Comparison of ENCODE assay signal across 13 cellular contexts in the genomic region with DNA sequence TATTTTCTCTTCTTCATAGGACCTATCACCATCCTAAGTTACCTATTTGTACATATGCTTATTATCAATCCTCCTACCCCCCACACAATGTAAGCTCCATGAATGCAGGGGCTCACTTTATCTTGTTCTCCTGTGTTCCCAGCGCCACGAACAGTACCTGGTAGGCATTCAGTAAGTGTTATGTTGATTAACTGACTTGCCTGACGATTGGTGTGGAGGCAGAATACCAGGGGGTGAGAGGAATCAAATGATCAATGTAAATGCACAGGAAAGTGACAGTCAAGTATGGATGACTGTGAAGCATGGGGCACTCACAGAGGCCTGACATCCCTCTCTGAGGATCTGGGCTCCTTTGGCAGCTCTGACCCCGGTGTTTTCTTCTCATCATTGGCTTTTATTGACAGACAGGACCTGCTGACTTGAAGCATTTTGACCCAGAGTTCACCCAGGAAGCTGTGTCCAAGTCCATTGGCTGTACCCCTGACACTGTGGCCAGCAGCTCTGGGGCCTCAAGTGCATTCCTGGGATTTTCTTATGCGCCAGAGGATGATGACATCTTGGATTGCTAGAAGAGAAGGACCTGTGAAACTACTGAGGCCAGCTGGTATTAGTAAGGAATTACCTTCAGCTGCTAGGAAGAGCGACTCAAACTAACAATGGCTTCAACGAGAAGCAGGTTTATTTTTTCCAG. TPM values are rescaled to one million over a fixed set of nuclear protein-coding genes. Genes with fewer than 3 reads are reported as not detected.
DNase-seq lines count a peak whose midpoint lies in the region; ATAC-seq, FAIRE-seq and TF ChIP-seq lines count a peak whose summit lies in the region.
"Had no signal": no experiment of that assay in that cellular context is flagged by ENCODE, and none has a peak within 500 bp of the region (broad histone marks: within the 10 kb centered on the region; RNA-seq: fewer than 3 reads in every experiment).

No MANE protein-coding gene starts in this region.

- no peak for FAIRE-seq in urothelium cell line (lab: Jason Lieb, UNC)
- FAIRE-seq: A549, bronchial epithelial cell had no signal

- POLR2A ChIA-PET in CD8-positive, alpha-beta T cell (lab: Charles Lee): interaction anchor here (1.0 kb wide), 1 partner anchor 11 kb away, joined by 3 read pairs; no protein-coding TSS in a partner anchor

- no peak for TF ChIP-seq CTCF in heart left ventricle (IDR thresholded peaks at IDR 0.05)
- no peak for TF ChIP-seq CTCF in body of pancreas (IDR thresholded peaks at IDR 0.05)
- TF ChIP-seq CTCF in CD8-positive, alpha-beta T cell (IDR thresholded peaks at IDR 0.05): no peak

- DNase-seq in right cardiac atrium: peak in 1 of 3 donors; percentile 17
- DNase-seq in heart left ventricle: no peak
- no peak for DNase-seq in body of pancreas
- DNase-seq in left kidney (ENCODE audit: low read depth, low spot score): peak; percentile 45
- DNase-seq in activated CD4-positive, alpha-beta T cell treated with anti-CD3 and anti-CD28 coated beads, Interleukin-2, amount 10 ng/mL, durations not matched to agents 24 days and 14 days: no peak
- DNase-seq in urothelium cell line (ENCODE audit: low spot score): no peak
- DNase-seq in activated T-cell treated with anti-CD3 and anti-CD28 coated beads, Interleukin-2, amount 50 U/mL, for 4 hours: no peak
- no peak for DNase-seq in CD8-positive, alpha-beta T cell

- TF ChIP-seq POLR2A in heart left ventricle (IDR thresholded peaks at IDR 0.05): no peak
- TF ChIP-seq POLR2A in body of pancreas (IDR thresholded peaks at IDR 0.05): no peak

- H3K4me3 ChIP-seq in right cardiac atrium (ENCODE audit: low read length) (no peak overlapping the region), heart left ventricle (no peak overlapping the region), body of pancreas (no peak overlapping the region)
- H3K4me3 ChIP-seq in CD8-positive, alpha-beta T cell (ENCODE audit: low read depth, low read length): no peak overlapping the region
- H3K4me3 ChIP-seq: A549, esophagus muscularis mucosa had no signal

- intact Hi-C loops in right cardiac atrium (cut with DNase I): no loop called here
- intact Hi-C loops in heart left ventricle (cut with DNase I): loop anchor here in 1 of 10 donors (10.0 kb wide), 1 partner anchor 130 kb away; the partner anchor contains the start of gene SRSF6
- intact Hi-C loops in body of pancreas (cut with DNase I): no loop called here
- intact Hi-C loops in activated CD4-positive, alpha-beta T cell treated with anti-CD3 and anti-CD28 coated beads, Interleukin-2, amount 10 ng/mL, durations not matched to agents 24 days and 14 days (cut with micrococcal nuclease): no loop called here
- intact Hi-C loops in CD8-positive, alpha-beta T cell (cut with DNase I, micrococcal nuclease): no loop called here

- H3K4me1 Mint-ChIP-seq in activated CD4-positive, alpha-beta T cell treated with anti-CD3 and anti-CD28 coated beads, Interleukin-2, amount 10 ng/mL, durations not matched to agents 24 days and 14 days: no peaks in the 10 kb centered on the region
- H3K4me1 Mint-ChIP-seq in activated T-cell treated with anti-CD3 and anti-CD28 coated beads, Interleukin-2, amount 50 U/mL, for 4 hours (ENCODE audit: low read depth): peaks cover under 1% of the 10 kb centered on the region
- H3K4me1 Mint-ChIP-seq in CD8-positive, alpha-beta T cell (ENCODE audit: low read depth): peaks cover under 1% of the 10 kb centered on the region

- H3K4me3 Mint-ChIP-seq in activated CD4-positive, alpha-beta T cell treated with anti-CD3 and anti-CD28 coated beads, Interleukin-2, amount 10 ng/mL, durations not matched to agents 24 days and 14 days: no peak overlapping the region
- H3K4me3 Mint-ChIP-seq in activated T-cell treated with anti-CD3 and anti-CD28 coated beads, Interleukin-2, amount 50 U/mL, for 4 hours: no peak overlapping the region
- H3K4me3 Mint-ChIP-seq in CD8-positive, alpha-beta T cell: no peak overlapping the region
- H3K4me3 Mint-ChIP-seq: activated T-helper 1 cell treated with anti-CD3 and anti-CD28 coated beads, Interleukin-12 subunit alpha, Interleukin-12 subunit beta, Interleukin-2, Interleukin-4 antibody, amounts not matched to agents 30 ng/mL and 10 ng/mL and 1 ng/mL, durations not matched to agents 14 hours and 24 hours and 36 hours had no signal

- no peaks in the 10 kb centered on the region for H3K36me3 ChIP-seq in heart left ventricle
- H3K36me3 ChIP-seq in body of pancreas (replicated peaks in 1 of 2; ENCODE audit: insufficient read depth in 1 of 2, low read depth in 2 of 2): peaks cover 0 to 2% of the 10 kb centered on the region in 2 donors
- no peaks in the 10 kb centered on the region for H3K36me3 ChIP-seq in CD8-positive, alpha-beta T cell (ENCODE audit: insufficient read depth, low read length)
- H3K36me3 ChIP-seq: esophagus muscularis mucosa had no signal

- no peak overlapping the region for H3K27ac Mint-ChIP-seq in activated CD4-positive, alpha-beta T cell treated with anti-CD3 and anti-CD28 coated beads, Interleukin-2, amount 10 ng/mL, durations not matched to agents 24 days and 14 days
- no peak overlapping the region for H3K27ac Mint-ChIP-seq in CD8-positive, alpha-beta T cell
- H3K27ac Mint-ChIP-seq: activated T-helper 1 cell treated with anti-CD3 and anti-CD28 coated beads, Interleukin-12 subunit alpha, Interleukin-12 subunit beta, Interleukin-2, Interleukin-4 antibody, amounts not matched to agents 30 ng/mL and 10 ng/mL and 1 ng/mL, durations not matched to agents 14 hours and 24 hours and 36 hours had no signal

- peaks cover 6% of the 10 kb centered on the region for H3K27me3 Mint-ChIP-seq in activated CD4-positive, alpha-beta T cell treated with anti-CD3 and anti-CD28 coated beads, Interleukin-2, amount 10 ng/mL, durations not matched to agents 24 days and 14 days
- H3K27me3 Mint-ChIP-seq in activated T-cell treated with anti-CD3 and anti-CD28 coated beads, Interleukin-2, amount 50 U/mL, for 4 hours (ENCODE audit: low read depth): no peaks in the 10 kb centered on the region
- H3K27me3 Mint-ChIP-seq in CD8-positive, alpha-beta T cell (ENCODE audit: low read depth): peaks cover 4% of the 10 kb centered on the region

- H3K9me3 ChIP-seq in right cardiac atrium (ENCODE audit: control insufficient read depth, low read length) (no peaks in the 10 kb centered on the region), heart left ventricle (no peaks in the 10 kb centered on the region), body of pancreas (no peaks in the 10 kb centered on the region)
- H3K9me3 ChIP-seq in CD8-positive, alpha-beta T cell (ENCODE audit: low read length): no peaks in the 10 kb centered on the region
- H3K9me3 ChIP-seq: A549, esophagus muscularis mucosa had no signal

- no peaks in the 10 kb centered on the region for H3K36me3 Mint-ChIP-seq in activated CD4-positive, alpha-beta T cell treated with anti-CD3 and anti-CD28 coated beads, Interleukin-2, amount 10 ng/mL, durations not matched to agents 24 days and 14 days (ENCODE audit: low read depth)
- H3K36me3 Mint-ChIP-seq in activated T-cell treated with anti-CD3 and anti-CD28 coated beads, Interleukin-2, amount 50 U/mL, for 4 hours (ENCODE audit: insufficient read depth): peaks cover 1% of the 10 kb centered on the region
- H3K36me3 Mint-ChIP-seq in CD8-positive, alpha-beta T cell: no peaks in the 10 kb centered on the region

- ATAC-seq in right cardiac atrium (peak; percentile 34 to 39), heart left ventricle (no peak), body of pancreas (no peak)
- ATAC-seq in activated T-cell treated with anti-CD3 and anti-CD28 coated beads, Interleukin-2, amount 50 U/mL, for 4 hours: no peak
- ATAC-seq in CD8-positive, alpha-beta T cell: no peak
- ATAC-seq: A549 had no signal

- H3K4me1 ChIP-seq in right cardiac atrium (ENCODE audit: control insufficient read depth, insufficient read depth, low read length) (no peaks in the 10 kb centered on the region), heart left ventricle (peaks cover 0 to 9% (median 0%) of the 10 kb centered on the region in 12 donors), body of pancreas (peaks cover 48% of the 10 kb centered on the region)
- peaks cover under 1% of the 10 kb centered on the region for H3K4me1 ChIP-seq in CD8-positive, alpha-beta T cell (ENCODE audit: insufficient read depth, low read length)

- 60% methylated on average over 7 of the region's 7 CpGs for WGBS in right cardiac atrium
- 61 to 69% (median 64%) methylated on average over 7 of the region's 7 CpGs for WGBS in heart left ventricle, 4 donors
- WGBS in body of pancreas, 2 donors: 64 to 75% methylated on average over 7 of the region's 7 CpGs

- H3K27ac ChIP-seq in right cardiac atrium (ENCODE audit: low read length): no peak overlapping the region
- no peak overlapping the region for H3K27ac ChIP-seq in heart left ventricle
- H3K27ac ChIP-seq in body of pancreas: peak overlapping the region; percentile 47 to 69 (median 59)
- no peak overlapping the region for H3K27ac ChIP-seq in CD8-positive, alpha-beta T cell (ENCODE audit: low read depth, low read length)
- H3K27ac ChIP-seq: A549, esophagus muscularis mucosa, VCaP had no signal

- CTCF ChIA-PET in CD8-positive, alpha-beta T cell (lab: Charles Lee): no interaction called here

- H3K27me3 ChIP-seq in right cardiac atrium (ENCODE audit: control insufficient read depth, insufficient read depth) (no peaks in the 10 kb centered on the region), heart left ventricle (no peaks in the 10 kb centered on the region), body of pancreas (no peaks in the 10 kb centered on the region)
- H3K27me3 ChIP-seq in CD8-positive, alpha-beta T cell (ENCODE audit: insufficient read depth, low read length): no peaks in the 10 kb centered on the region
- H3K27me3 ChIP-seq: esophagus muscularis mucosa had no signal

- H3K9me3 Mint-ChIP-seq in activated CD4-positive, alpha-beta T cell treated with anti-CD3 and anti-CD28 coated beads, Interleukin-2, amount 10 ng/mL, durations not matched to agents 24 days and 14 days: no peaks in the 10 kb centered on the region
- H3K9me3 Mint-ChIP-seq in activated T-cell treated with anti-CD3 and anti-CD28 coated beads, Interleukin-2, amount 50 U/mL, for 4 hours: no peaks in the 10 kb centered on the region
- no peaks in the 10 kb centered on the region for H3K9me3 Mint-ChIP-seq in CD8-positive, alpha-beta T cell
- H3K9me3 Mint-ChIP-seq: activated T-helper 1 cell treated with anti-CD3 and anti-CD28 coated beads, Interleukin-12 subunit alpha, Interleukin-12 subunit beta, Interleukin-2, Interleukin-4 antibody, amounts not matched to agents 30 ng/mL and 10 ng/mL and 1 ng/mL, durations not matched to agents 14 hours and 24 hours and 36 hours had no signal

RNA-seq across cellular contexts. Expression of gene IFT52, which starts 6.1 kb away (rescaled TPM):
- total RNA-seq in right cardiac atrium (10 to 100 TPM in 3 of 4 donors, 1 to 10 TPM in 1; 9.6 to 14.1 (median 11.4) TPM), heart left ventricle (10 to 100 TPM in 2 of 9 donors, 1 to 10 TPM in 7; 4.2 to 15.5 (median 5.7) TPM), body of pancreas (10 to 100 TPM; 16.3 to 23.4 TPM)
- polyA plus RNA-seq in right cardiac atrium (8.1 TPM), heart left ventricle (1 to 10 TPM; 4.8 to 6.3 TPM)
- total RNA-seq in activated CD4-positive, alpha-beta T cell treated with anti-CD3 and anti-CD28 coated beads, Interleukin-2, amount 10 ng/mL, durations not matched to agents 24 days and 14 days: 18.6 and 20.7 TPM in 2 replicates
- total RNA-seq in activated T-cell treated with anti-CD3 and anti-CD28 coated beads, Interleukin-2, amount 50 U/mL, for 4 hours: 10 to 100 TPM; 13.5 to 16.1 (median 14.2) TPM
- 10 to 100 TPM; 11.5 to 14.1 TPM for total RNA-seq in CD8-positive, alpha-beta T cell

RNA-seq across cellular contexts. Expression of gene SGK2, which starts 25.8 kb away (rescaled TPM):
- 1 to 10 TPM in 1 of 4 donors, under 1 TPM in 2, not detected in 1; 0.21 to 2.9 (median 0.23) TPM for total RNA-seq in right cardiac atrium
- 3.6 TPM for polyA plus RNA-seq in right cardiac atrium
- total RNA-seq in heart left ventricle: 1 to 10 TPM in 1 of 9 donors, under 1 TPM in 3, not detected in 5; 0.17 to 4.5 (median 0.54) TPM
- under 1 TPM; 0.71 to 0.72 TPM for polyA plus RNA-seq in heart left ventricle
- total RNA-seq in body of pancreas: 10 to 100 TPM; 14.3 to 21.4 TPM
- total RNA-seq in activated CD4-positive, alpha-beta T cell treated with anti-CD3 and anti-CD28 coated beads, Interleukin-2, amount 10 ng/mL, durations not matched to agents 24 days and 14 days: 0.23 TPM in 1 of 2 replicates, not detected in the other
- total RNA-seq in activated T-cell treated with anti-CD3 and anti-CD28 coated beads, Interleukin-2, amount 50 U/mL, for 4 hours: under 1 TPM in 2 of 3 donors, not detected in 1; 0.18 to 0.32 TPM
- total RNA-seq in CD8-positive, alpha-beta T cell: under 1 TPM; 0.47 to 0.76 TPM
- total RNA-seq: activated T-helper 1 cell treated with anti-CD3 and anti-CD28 coated beads, Interleukin-12 subunit alpha, Interleukin-12 subunit beta, Interleukin-2, Interleukin-4 antibody, amounts not matched to agents 30 ng/mL and 10 ng/mL and 1 ng/mL, durations not matched to agents 14 hours and 24 hours and 36 hours had no signal

Comparison
In these comparisons a context has a peak if more than half of its experiments do, and no peak if none do; other contexts are left out.
1. ATAC-seq: peak in right cardiac atrium (2 of 2); none in heart left ventricle (0 of 4), body of pancreas (single experiment), activated T-cell treated with anti-CD3 and anti-CD28 coated beads, Interleukin-2, amount 50 U/mL, for 4 hours (0 of 2) and CD8-positive, alpha-beta T cell (single experiment).
2. H3K27ac ChIP-seq: peak in body of pancreas (4 of 4); none in right cardiac atrium (single experiment), heart left ventricle (0 of 12) and CD8-positive, alpha-beta T cell (single experiment).